Comparison of ENCODE assay signal across 1 cellular context in genomic region chr18:54357082-54357659, GRCh38.
TF ChIP-seq lines count a peak whose summit lies in the region.

No MANE protein-coding gene starts in this region.

TF ChIP-seq in SK-N-SH treated with all-trans-retinoic acid at 6 μM for 48 hours, 23 proteins besides CTCF, POLR2A, EP300 and RAD21 (continued from another document):
- TF ChIP-seq CREB5 (CRISPR knock-in tag; IDR thresholded peaks at IDR 0.05; ENCODE audit: low read depth), result no peak
- no peak for TF ChIP-seq TCF4 (CRISPR knock-in tag; IDR thresholded peaks at IDR 0.05; ENCODE audit: borderline replicate concordance)
- no peak for TF ChIP-seq CSRNP3 (CRISPR knock-in tag; IDR thresholded peaks at IDR 0.05)
- TF ChIP-seq ESRRG (CRISPR knock-in tag; IDR thresholded peaks at IDR 0.05), result no peak
- TF ChIP-seq ZC3H10 (CRISPR knock-in tag; IDR thresholded peaks at IDR 0.05), result no peak
- TF ChIP-seq ZFP3 (CRISPR knock-in tag; IDR thresholded peaks at IDR 0.05), result no peak
- TF ChIP-seq PPARA (CRISPR knock-in tag; IDR thresholded peaks at IDR 0.05; ENCODE audit: borderline replicate concordance), result no peak
- TF ChIP-seq ISL1 (CRISPR knock-in tag; IDR thresholded peaks at IDR 0.05), result no peak
- no peak for TF ChIP-seq ZNF8 (CRISPR knock-in tag; IDR thresholded peaks at IDR 0.05)
- TF ChIP-seq ARNTL (CRISPR knock-in tag; IDR thresholded peaks at IDR 0.05; ENCODE audit: borderline replicate concordance, low read depth), result no peak
